25 cellular contexts compared by ENCODE assay signal in genomic region chr1:17228619-17229018, GRCh38. TPM values are rescaled to one million over a fixed set of nuclear protein-coding genes. Genes with fewer than 3 reads are reported as not detected.
"Had no signal": no experiment of that assay in that cellular context is flagged by ENCODE, and none has a peak within 500 bp of the region (broad histone marks: within the 10 kb centered on the region; RNA-seq: fewer than 3 reads in every experiment).

No MANE protein-coding gene starts in this region.

- H3K9me3 ChIP-seq: gastroesophageal sphincter, neutrophil, spleen, stomach, thoracic aorta, transverse colon had no signal

- H3K4me1 ChIP-seq: gastroesophageal sphincter had no signal

- H3K27me3 ChIP-seq: neutrophil, spleen, transverse colon had no signal

- DNase-seq: dorsolateral prefrontal cortex; effector CD8-positive, alpha-beta T cell; immature natural killer cell; left ventricle myocardium superior; mesendoderm; naive thymus-derived CD4-positive, alpha-beta T cell; nephron progenitor cell; posterior cingulate gyrus; spleen; stimulated activated CD4-positive, alpha-beta T cell treated with anti-CD3 and anti-CD28 coated beads, Interleukin-15, amount 100 ng/mL, for 24 hours; stimulated activated CD4-positive, alpha-beta T cell treated with anti-CD3 and anti-CD28 coated beads, Interleukin-1b, Interleukin-23, amount 100 ng/mL, for 48 hours; stimulated activated CD4-positive, alpha-beta T cell treated with anti-CD3 and anti-CD28 coated beads, Interleukin-4, amount 100 ng/mL, for 24 hours; stimulated activated naive B cell treated with anti-CD40 and anti-IgM and Interleukin-4, amounts not matched to agents 10 μg/mL and 1 μg/mL and 100 μg/mL, for 72 hours; stomach; substantia nigra; transverse colon had no signal

- H3K36me3 ChIP-seq: gastroesophageal sphincter, neutrophil, spleen, stomach, thoracic aorta, transverse colon had no signal

- ATAC-seq: gastroesophageal sphincter; left ventricle myocardium superior; sciatic nerve; stimulated activated naive B cell treated with anti-CD40 and anti-IgM and Interleukin-4, amounts not matched to agents 10 μg/mL and 1 μg/mL and 100 μg/mL, for 72 hours had no signal

- H3K4me3 ChIP-seq: dorsolateral prefrontal cortex, gastroesophageal sphincter, lung, spleen, stomach, thoracic aorta, transverse colon had no signal

- H3K27ac ChIP-seq: dorsolateral prefrontal cortex, gastroesophageal sphincter, neutrophil, spleen, stomach, thoracic aorta had no signal

RNA-seq across cellular contexts. Expression of gene PADI3, which starts 20.3 kb away (rescaled TPM):
- total RNA-seq: dorsolateral prefrontal cortex; fibroblast of villous mesenchyme; left colon; left ventricle myocardium superior; lung; naive thymus-derived CD4-positive, alpha-beta T cell; pulmonary artery endothelial cell; sciatic nerve; skeletal muscle tissue; spleen; stomach; thoracic aorta; transverse colon had no signal
- polyA plus RNA-seq: immature natural killer cell; naive thymus-derived CD4-positive, alpha-beta T cell; spleen had no signal

RNA-seq across cellular contexts. Expression of gene PADI1, which starts 23.7 kb away (rescaled TPM):
- total RNA-seq: left ventricle myocardium superior; lung; naive thymus-derived CD4-positive, alpha-beta T cell; pulmonary artery endothelial cell; sciatic nerve; skeletal muscle tissue had no signal
- polyA plus RNA-seq: immature natural killer cell; naive thymus-derived CD4-positive, alpha-beta T cell had no signal
